ENCODE assay signal across 8 cellular contexts in the genomic region with DNA sequence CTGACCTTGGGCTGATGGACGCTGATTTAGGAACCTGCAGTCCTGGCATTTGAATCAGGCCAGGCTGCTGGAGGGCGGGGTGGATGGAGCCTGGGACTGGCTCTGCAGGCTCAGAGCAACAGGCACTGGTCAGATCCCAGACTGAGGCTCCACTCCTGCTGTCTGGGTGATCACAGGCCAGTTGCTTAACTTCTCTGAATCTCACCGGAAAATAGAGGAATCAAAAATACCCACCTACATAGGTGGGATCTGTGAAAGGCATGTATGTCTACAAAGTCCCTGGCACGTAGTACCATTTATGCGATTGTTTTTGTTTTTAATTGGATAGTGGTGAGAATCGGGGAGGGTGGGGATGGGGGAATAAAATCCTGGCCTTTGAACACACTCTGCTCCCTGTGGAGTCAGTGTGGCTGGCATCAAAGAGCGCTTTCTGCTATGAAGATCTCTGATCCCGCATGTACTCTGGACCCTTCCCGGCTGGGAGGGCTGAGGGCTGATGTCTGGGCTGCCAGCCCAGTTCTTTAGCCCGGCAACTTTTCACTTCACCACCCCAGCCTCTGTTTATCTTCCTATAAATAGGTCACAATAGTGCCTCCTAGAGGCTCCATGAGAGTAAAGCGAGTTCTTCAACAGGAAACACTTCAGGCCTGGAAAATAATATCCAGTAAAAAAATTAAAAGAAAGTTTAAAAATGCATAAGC.
DNase-seq lines count a peak whose midpoint lies in the region; ATAC-seq and TF ChIP-seq lines count a peak whose summit lies in the region.

No MANE protein-coding gene starts in this region.

- H3K27ac ChIP-seq in 22Rv1 (no peak overlapping the region), brain microvascular endothelial cell (no peak overlapping the region), layer of hippocampus (ENCODE audit: low read depth, low read length) (peak overlapping the region; percentile 17)

- no peak overlapping the region for H3K4me3 ChIP-seq in brain microvascular endothelial cell (ENCODE audit: low read depth, low read length)

- H3K36me3 ChIP-seq in brain microvascular endothelial cell (replicated peaks) = no peaks in the 10 kb centered on the region

- in situ Hi-C loops in brain microvascular endothelial cell (cut with HindIII; ENCODE audit: low pct_ligation_motif_present, low sequenced_read_pairs) = no loop called here

- ATAC-seq in GM18867 (IDR thresholded peaks at IDR 0.05; ENCODE audit: unreplicated experiment) = no peak

- peak; percentile 29 for DNase-seq in LHCN-M2 (ENCODE audit: low read depth)
- DNase-seq in brain microvascular endothelial cell = peak; percentile 11
- no peak for DNase-seq in stimulated activated naive CD4-positive, alpha-beta T cell treated with Interleukin-2 at 50 U/mL for 16 hours (lab: John Stamatoyannopoulos, UW)
- no peak for DNase-seq in DMS114 treated with DMSO at 0.1 percent for 48 hours (lab: John Stamatoyannopoulos, UW; ENCODE audit: unreplicated experiment)
- DNase-seq in NCI-H146 treated with DMSO at 0.1 percent for 48 hours (lab: John Stamatoyannopoulos, UW; ENCODE audit: unreplicated experiment) = no peak

- TF ChIP-seq CTCF in 22Rv1 (IDR thresholded peaks at IDR 0.05) = peak; percentile 43
- peak; percentile 52 for TF ChIP-seq CTCF in brain microvascular endothelial cell (IDR thresholded peaks at IDR 0.05; ENCODE audit: low read depth, low read length, missing control alignments)

- H3K27me3 ChIP-seq in brain microvascular endothelial cell (replicated peaks) = no peaks in the 10 kb centered on the region
- H3K27me3 ChIP-seq in layer of hippocampus (ENCODE audit: control insufficient read depth, insufficient read depth, low read length) = no peaks in the 10 kb centered on the region

Comparison
In these comparisons a context has a peak if more than half of its experiments do, and no peak if none do; other contexts are left out.
1. DNase-seq: peak in LHCN-M2 (single experiment) and brain microvascular endothelial cell (single experiment); none in stimulated activated naive CD4-positive, alpha-beta T cell treated with Interleukin-2 at 50 U/mL for 16 hours (single experiment), DMS114 treated with DMSO at 0.1 percent for 48 hours (single experiment) and NCI-H146 treated with DMSO at 0.1 percent for 48 hours (single experiment).